In genomic region chr4:183444953-183445543, GRCh38 we compare ENCODE assay signal across 8 cellular contexts. TPM values are rescaled to one million over a fixed set of nuclear protein-coding genes. Genes with fewer than 3 reads are reported as not detected.
DNase-seq lines count a peak whose midpoint lies in the region; ATAC-seq, FAIRE-seq and TF ChIP-seq lines count a peak whose summit lies in the region.

No MANE protein-coding gene starts in this region.

- DNase-seq in AG08395 (ENCODE audit: low spot score) (peak; percentile 50), GM12892 (ENCODE audit: insufficient read length) (peak; percentile 46), OCI-M1 (lab: John Stamatoyannopoulos, UW) (peak; percentile 77), dermis blood vessel endothelial cell (peak; percentile 53), medulla oblongata (ENCODE audit: extremely low spot score) (peak; percentile 26), upper lobe of right lung (peak; percentile 82)

- ATAC-seq in HG02938 (IDR thresholded peaks at IDR 0.05; ENCODE audit: unreplicated experiment), result peak; percentile 21
- peak; percentile 25 for ATAC-seq in upper lobe of right lung
- ATAC-seq in HG02588 (IDR thresholded peaks at IDR 0.05; ENCODE audit: unreplicated experiment), result no peak

- peak overlapping the region; percentile 92 for H3K4me3 ChIP-seq in upper lobe of right lung

- intact Hi-C loops in upper lobe of right lung (cut with DNase I), result no loop called here

- no peak for FAIRE-seq in GM12892 (lab: Jason Lieb, UNC)

- TF ChIP-seq POLR2A in GM12892 (IDR thresholded peaks at IDR 0.05; ENCODE audit: low read depth, low read length), result no peak

- peaks cover 44% of the 10 kb centered on the region for H3K4me1 ChIP-seq in upper lobe of right lung

- no peak for TF ChIP-seq CTCF in upper lobe of right lung (IDR thresholded peaks at IDR 0.05)

- no peaks in the 10 kb centered on the region for H3K9me3 ChIP-seq in upper lobe of right lung

- H3K36me3 ChIP-seq in upper lobe of right lung, result peaks cover 43% of the 10 kb centered on the region

- H3K27me3 ChIP-seq in upper lobe of right lung, result no peaks in the 10 kb centered on the region

- H3K27ac ChIP-seq in upper lobe of right lung, result peak overlapping the region; percentile 100

RNA-seq across cellular contexts. Expression of gene CDKN2AIP, which starts 0.6 kb away (rescaled TPM):
- polyA plus RNA-seq in GM12892 (2012; ENCODE audit: missing spikeins), result 13.3 TPM
- total RNA-seq in dermis blood vessel endothelial cell (17.1 and 18.4 TPM in 2 replicates), upper lobe of right lung (16.7 TPM)

RNA-seq across cellular contexts. Expression of gene ING2, which starts 59.8 kb away (rescaled TPM):
- polyA plus RNA-seq in GM12892 (2012; ENCODE audit: missing spikeins), result 15.9 TPM
- total RNA-seq in dermis blood vessel endothelial cell (4.3 and 7.7 TPM in 2 replicates), upper lobe of right lung (8.7 TPM)

Comparison
In these comparisons a context has a peak if more than half of its experiments do, and no peak if none do; other contexts are left out.
1. DNase-seq: peak in every context shown above with its lines; median percentile 82 in upper lobe of right lung; 77 in OCI-M1; 53 in dermis blood vessel endothelial cell; 50 in AG08395; 46 in GM12892; 26 in medulla oblongata.